32 cellular contexts compared by ENCODE assay signal in the genomic region with DNA sequence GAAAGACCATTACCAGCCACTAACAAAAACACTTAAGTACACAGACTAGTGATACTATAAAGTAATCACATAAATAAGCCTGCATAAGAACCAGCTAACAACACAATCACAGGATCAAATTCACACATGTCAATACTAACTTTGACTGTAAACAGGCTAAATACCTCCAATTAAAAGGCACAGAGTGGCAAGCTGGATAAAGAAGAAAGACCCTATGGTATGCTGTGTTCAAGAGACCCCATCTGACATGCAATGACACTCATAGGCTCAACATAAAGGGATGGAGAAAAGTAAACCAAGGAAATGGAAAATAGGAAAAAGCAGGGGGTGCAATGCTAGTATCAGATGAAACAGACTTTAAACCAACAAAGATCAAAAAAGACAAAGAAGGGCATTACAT.
"Had no signal": no experiment of that assay in that cellular context is flagged by ENCODE, and none has a peak within 500 bp of the region (broad histone marks: within the 10 kb centered on the region; RNA-seq: fewer than 3 reads in every experiment).

No MANE protein-coding gene starts in this region.

- H3K9me3 ChIP-seq: body of pancreas had no signal

- H3K27me3 ChIP-seq: adrenal gland, ascending aorta, body of pancreas, brain microvascular endothelial cell, breast epithelium, cardiac muscle cell had no signal

- H3K4me1 ChIP-seq: adrenal gland, ascending aorta, body of pancreas, breast epithelium had no signal

- DNase-seq: activated effector memory CD4-positive, alpha-beta T cell treated with anti-CD3 and anti-CD28 coated beads, Interleukin-2, amount 50 U/mL, for 16 hours; activated effector memory CD4-positive, alpha-beta T cell treated with Interleukin-2 at 50 U/mL for 16 hours; activated gamma-delta T cell; activated gamma-delta T cell treated with Interleukin-2 at 50 U/mL for 16 hours; activated naive CD4-positive, alpha-beta T cell; activated naive CD4-positive, alpha-beta T cell treated with anti-CD3 and anti-CD28 coated beads for 36 hours; activated naive CD4-positive, alpha-beta T cell treated with anti-CD3 and anti-CD28 coated beads, Interleukin-2, amount 10 ng/mL, durations not matched to agents 7 days and 5 days; activated naive CD4-positive, alpha-beta T cell treated with anti-CD3 and anti-CD28 coated beads, Interleukin-2, amount 50 U/mL, for 16 hours; activated naive CD4-positive, alpha-beta T cell treated with Interleukin-2 at 50 U/mL for 16 hours; activated naive CD8-positive, alpha-beta T cell treated with anti-CD3 and anti-CD28 coated beads for 36 hours; activated naive CD8-positive, alpha-beta T cell treated with anti-CD3 and anti-CD28 coated beads, Interleukin-2, amount 10 ng/mL, durations not matched to agents 7 days and 5 days; activated naive CD8-positive, alpha-beta T cell treated with anti-CD3 and anti-CD28 coated beads, Interleukin-2, amount 50 U/mL, for 24 hours; activated T-cell treated with anti-CD3 and anti-CD28 coated beads, Interleukin-2, amount 50 U/mL, for 1 hour; activated T-cell treated with anti-CD3 and anti-CD28 coated beads, Interleukin-2, amount 50 U/mL, for 24 hours; activated T-cell treated with anti-CD3 and anti-CD28 coated beads, Interleukin-2, amount 50 U/mL, for 4 hours; activated T-cell treated with anti-CD3 and anti-CD28 coated beads, Interleukin-2, amount 50 U/mL, for 48 hours; activated T-cell treated with anti-CD3 and anti-CD28 coated beads, Interleukin-2, amount 50 U/mL, for 72 hours; adrenal gland; amniotic stem cell; amygdala; anterior cingulate cortex; aorta; body of pancreas; brain microvascular endothelial cell; caudate nucleus; central memory CD4-positive, alpha-beta T cell; cerebellar nuclear complex had no signal

- H3K36me3 ChIP-seq: adrenal gland, ascending aorta, brain microvascular endothelial cell, breast epithelium, cardiac muscle cell had no signal

- ATAC-seq: activated naive CD4-positive, alpha-beta T cell treated with anti-CD3 and anti-CD28 coated beads, Interleukin-2, amount 50 U/mL, for 72 hours; activated naive CD8-positive, alpha-beta T cell treated with anti-CD3 and anti-CD28 coated beads, Interleukin-2, amount 50 U/mL, for 24 hours; activated T-cell treated with anti-CD3 and anti-CD28 coated beads, Interleukin-2, amount 50 U/mL, for 4 hours; activated T-cell treated with anti-CD3 and anti-CD28 coated beads, Interleukin-2, amount 50 U/mL, for 72 hours; activated T-helper 17 cell treated with anti-CD3 and anti-CD28 coated beads, Interleukin-2, amount 50 U/mL, for 72 hours; body of pancreas had no signal

- H3K4me3 ChIP-seq: adrenal gland, ascending aorta, body of pancreas, breast epithelium, cardiac muscle cell had no signal

- H3K27ac ChIP-seq: adrenal gland, ascending aorta, body of pancreas, brain microvascular endothelial cell, breast epithelium, cardiac muscle cell had no signal
